Comparison of ENCODE assay signal across 33 cellular contexts in genomic region chr11:82683029-82683428, GRCh38. TPM values are rescaled to one million over a fixed set of nuclear protein-coding genes. Genes with fewer than 3 reads are reported as not detected.
DNase-seq lines count a peak whose midpoint lies in the region; ATAC-seq, FAIRE-seq and TF ChIP-seq lines count a peak whose summit lies in the region.
"Had no signal": no experiment of that assay in that cellular context is flagged by ENCODE, and none has a peak within 500 bp of the region (broad histone marks: within the 10 kb centered on the region; RNA-seq: fewer than 3 reads in every experiment).

No MANE protein-coding gene starts in this region.

- H3K27me3 Mint-ChIP-seq in CD4-positive, alpha-beta memory T cell = peaks cover 10 to 11% of the 10 kb centered on the region in 2 donors

- H4K8ac ChIP-seq in H1 (ENCODE audit: extremely low read depth, insufficient read depth, low read length) = no peak overlapping the region

- TF ChIP-seq EP300 in H1 (IDR thresholded peaks at IDR 0.05; ENCODE audit: borderline replicate concordance in 1 of 2, low read depth in 2 of 2, low read length in 2 of 2) = no peak

- no peak for TF ChIP-seq CTCF in GM12865 (IDR thresholded peaks at IDR 0.05; ENCODE audit: insufficient read depth, low read depth, low read length, missing control alignments)
- TF ChIP-seq CTCF in H1 (IDR thresholded peaks at IDR 0.05; ENCODE audit: control extremely low read depth in 1 of 3, insufficient read depth in 1 of 3, low read depth in 1 of 3, low read length in 3 of 3) = no peak

- 0 out of 2 replicates have a peak, but pooled peaks cover 16% of the 10 kb centered on the region for H3K9me3 ChIP-seq in NT2/D1 (ENCODE audit: insufficient read depth, low read length)
- H3K9me3 ChIP-seq in H1 (ENCODE audit: insufficient read depth in 2 of 2, low read depth in 1 of 2, low read length in 1 of 2) = no peaks in the 10 kb centered on the region
- H3K9me3 ChIP-seq in CD4-positive, alpha-beta memory T cell (ENCODE audit: control insufficient read depth in 1 of 2, low read length in 2 of 2) = no peaks in the 10 kb centered on the region
- H3K9me3 ChIP-seq: lower lobe of right lung, testis had no signal

- no peak overlapping the region for H2BK120ac ChIP-seq in H1 (replicated peaks; ENCODE audit: low read depth, low read length)

- H3K4me3 ChIP-seq in GM12865 (ENCODE audit: low read depth, low read length) = no peak overlapping the region
- no peak overlapping the region for H3K4me3 ChIP-seq in NT2/D1 (ENCODE audit: insufficient read length, low read depth)
- no peak overlapping the region for H3K4me3 ChIP-seq in H1 (ENCODE audit: extremely low read depth in 1 of 4, insufficient read depth in 2 of 4, low read depth in 3 of 4, low read length in 4 of 4)
- no peak overlapping the region for H3K4me3 ChIP-seq in CD4-positive, alpha-beta memory T cell (ENCODE audit: low read length in 2 of 2)
- H3K4me3 ChIP-seq: lower lobe of right lung, ovary, skin epidermis, testis had no signal

- H3K27ac Mint-ChIP-seq in CD4-positive, alpha-beta memory T cell = no peak overlapping the region
- H3K27ac Mint-ChIP-seq: activated CD4-positive, alpha-beta T cell treated with anti-CD3 and anti-CD28 coated beads for 36 hours; activated T-helper 17 cell treated with anti-CD3 and anti-CD28 coated beads, Interleukin-2, amount 50 U/mL, for 72 hours; CD8-positive, alpha-beta memory T cell; dendritic cell treated with granulocyte-macrophage colony-stimulating factor and Interleukin-4, amounts not matched to agents 40 ng/mL and 50 ng/mL, for 4 days; nephron progenitor cell; T-helper 2 cell treated with Interferon-gamma antibody and Interleukin-4, amounts not matched to agents 5 μg/mL and 100 μg/mL, for 36 hours had no signal

- no peak overlapping the region for H2BK5ac ChIP-seq in H1 (ENCODE audit: low read depth, low read length)

- no peak overlapping the region for H3K4ac ChIP-seq in H1 (replicated peaks; ENCODE audit: insufficient read length, low read depth, low read length)

- no peaks in the 10 kb centered on the region for H3K79me2 ChIP-seq in H1 (ENCODE audit: control insufficient read depth in 1 of 2, insufficient read depth in 2 of 2, low read length in 2 of 2)

- peaks cover 0 to 15% (median 9%) of the 10 kb centered on the region in 8 donors for H3K9me3 Mint-ChIP-seq in CD4-positive, alpha-beta memory T cell
- H3K9me3 Mint-ChIP-seq: activated T-helper 17 cell treated with anti-CD3 and anti-CD28 coated beads, Interleukin-2, amount 50 U/mL, for 72 hours; dendritic cell treated with granulocyte-macrophage colony-stimulating factor and Interleukin-4, amounts not matched to agents 40 ng/mL and 50 ng/mL, for 4 days had no signal

- no peak overlapping the region for H2BK12ac ChIP-seq in H1 (ENCODE audit: low read depth, low read length)

- CTCF ChIA-PET in H1 (lab: Charles Lee; ENCODE audit: partially characterized antibody) = interaction anchor here (0.7 to 6.0 kb wide), 6 partner anchors 10 to 61 kb away, joined by 3 to 100 read pairs (median 3); no protein-coding TSS in a partner anchor
- CTCF ChIA-PET in CD4-positive, alpha-beta memory T cell (lab: Charles Lee; ENCODE audit: partially characterized antibody) = interaction anchor here (1.4 to 1.6 kb wide), 3 partner anchors 11 to 18 kb away, joined by 3 to 5 read pairs (median 4); no protein-coding TSS in a partner anchor

- H4K5ac ChIP-seq in H1 (ENCODE audit: insufficient read length, low read depth, low read length) = no peak overlapping the region

- H2BK15ac ChIP-seq in H1 (ENCODE audit: low read length) = no peak overlapping the region

- H3K79me1 ChIP-seq in H1 (ENCODE audit: low read depth, low read length) = no peaks in the 10 kb centered on the region

- POLR2A ChIA-PET in H1 (lab: Charles Lee; ENCODE audit: partially characterized antibody) = no interaction called here
- POLR2A ChIA-PET in CD4-positive, alpha-beta memory T cell (lab: Charles Lee; ENCODE audit: partially characterized antibody) = no interaction called here

- no peak overlapping the region for H3K4me2 ChIP-seq in H1 (ENCODE audit: insufficient read depth in 1 of 2, low read depth in 2 of 2, low read length in 2 of 2)

- DNase-seq in A172 (ENCODE audit: low spot score) (peak; percentile 16), GM12865 (ENCODE audit: low read depth) (peak; percentile 9), NT2/D1 (ENCODE audit: low read depth, low spot score) (peak; percentile 6), H1 (ENCODE audit: low read depth in 1 of 2, low spot score in 2 of 2) (no peak), mucosa of gallbladder (ENCODE audit: low spot score) (no peak)
- no peak for DNase-seq in CD4-positive, alpha-beta memory T cell
- DNase-seq in activated CD4-positive, alpha-beta T cell treated with anti-CD3 and anti-CD28 coated beads, Interleukin-2, amount 50 U/mL, for 4 hours = no peak
- DNase-seq: activated CD4-positive, alpha-beta T cell treated with anti-CD3 and anti-CD28 coated beads for 36 hours; activated naive CD4-positive, alpha-beta T cell treated with anti-CD3 and anti-CD28 coated beads, Interleukin-2, amount 50 U/mL, for 16 hours; amniotic stem cell; CD8-positive, alpha-beta memory T cell; DMS 273 treated with DMSO at 0.1 percent for 48 hours; IMR-90; lower lobe of right lung; NCI-H1092 treated with DMSO at 0.1 percent for 48 hours; NCI-H1930; NCI-H524; nephron progenitor cell; NK-92 treated with Interleukin-12 subunit alpha and Interleukin-12 subunit beta, amount 100 ng/mL, for 24 hours; ovary; SHP77 treated with DMSO at 0.1 percent for 48 hours; stimulated activated naive CD8-positive, alpha-beta T cell treated with anti-CD3 and anti-CD28 coated beads, Interleukin-15, Interleukin-2, amounts not matched to agents 100 U/mL and 50 U/mL, for 24 hours; testis had no signal

- H3K23me2 ChIP-seq in H1 (ENCODE audit: low read depth, low read length) = no peaks in the 10 kb centered on the region

- H3K9ac ChIP-seq in NT2/D1 (ENCODE audit: insufficient read length, low read depth) = no peak overlapping the region
- H3K9ac ChIP-seq in H1 (replicated peaks in 1 of 4; ENCODE audit: extremely low read depth in 1 of 4, low read depth in 3 of 4, low read length in 3 of 4) = no peak overlapping the region

- 91% methylated on average over 5 of the region's 5 CpGs; no CpG with 5 or more reads in 1 of the 2 experiments for WGBS in H1 (ENCODE audit: extremely low coverage in 1 of 2, insufficient coverage in 1 of 2, insufficient read length in 1 of 2, insufficient replicate concordance in 2 of 2, low coverage in 1 of 2, low lambda C conversion rate in 2 of 2, missing lambda C conversion rate in 1 of 2), 2 experiments

- H3K36me3 ChIP-seq in NT2/D1 (ENCODE audit: insufficient read depth, insufficient read length, low read length) (no peaks in the 10 kb centered on the region), H1 (ENCODE audit: control insufficient read depth in 2 of 4, insufficient read depth in 4 of 4, low read length in 3 of 4) (no peaks in the 10 kb centered on the region)
- no peaks in the 10 kb centered on the region for H3K36me3 ChIP-seq in CD4-positive, alpha-beta memory T cell (ENCODE audit: insufficient read depth, low read length)
- H3K36me3 ChIP-seq: lower lobe of right lung, ovary had no signal

- H4K20me1 ChIP-seq in H1 (replicated peaks in 1 of 2; ENCODE audit: control insufficient read depth in 1 of 2, insufficient read depth in 2 of 2, low read length in 2 of 2) = no peaks in the 10 kb centered on the region

- no peak overlapping the region for H3K56ac ChIP-seq in H1 (replicated peaks; ENCODE audit: insufficient read length, low read depth, low read length)

- no peak overlapping the region for H3K23ac ChIP-seq in H1 (ENCODE audit: insufficient read length)

- no peak for TF ChIP-seq RAD21 in H1 (IDR thresholded peaks at IDR 0.05 in 1 of 2, conservative IDR thresholded peaks at IDR 0.05 in 1 of 2; ENCODE audit: low read depth in 2 of 2, low read length in 2 of 2)

- no peak overlapping the region for H2AK5ac ChIP-seq in H1 (ENCODE audit: low read depth, low read length)

- H2AFZ ChIP-seq in H1 (ENCODE audit: low read length) = no peak overlapping the region

- H3K18ac ChIP-seq in H1 (ENCODE audit: extremely low read depth, low read length) = no peak overlapping the region

- no peaks in the 10 kb centered on the region for H3K27me3 ChIP-seq in NT2/D1 (ENCODE audit: insufficient read depth, insufficient read length)
- no peaks in the 10 kb centered on the region for H3K27me3 ChIP-seq in H1 (replicated peaks in 1 of 4; ENCODE audit: control insufficient read depth in 3 of 4, extremely low read depth in 1 of 4, insufficient read depth in 3 of 4, low read length in 3 of 4)
- H3K27me3 ChIP-seq in CD4-positive, alpha-beta memory T cell (ENCODE audit: insufficient read depth, low read length) = no peaks in the 10 kb centered on the region
- H3K27me3 ChIP-seq: ovary, testis had no signal

- H3K4me1 Mint-ChIP-seq in CD4-positive, alpha-beta memory T cell = peaks cover 0 to 2% (median under 1%) of the 10 kb centered on the region in 4 donors
- H3K4me1 Mint-ChIP-seq: brain had no signal

- no peak overlapping the region for H3K27ac ChIP-seq in H1 (ENCODE audit: low read depth, low read length)
- H3K27ac ChIP-seq in CD4-positive, alpha-beta memory T cell (ENCODE audit: low read depth, low read length) = no peak overlapping the region
- H3K27ac ChIP-seq: lower lobe of right lung, ovary, skin epidermis, testis had no signal

- no peak overlapping the region for H3K14ac ChIP-seq in H1 (ENCODE audit: insufficient read length)

- no peak overlapping the region for H4K91ac ChIP-seq in H1 (replicated peaks; ENCODE audit: insufficient read length, low read length)

- no peak overlapping the region for H3K4me3 Mint-ChIP-seq in CD4-positive, alpha-beta memory T cell
- H3K4me3 Mint-ChIP-seq: activated CD4-positive, alpha-beta T cell treated with anti-CD3 and anti-CD28 coated beads for 36 hours; activated T-helper 17 cell treated with anti-CD3 and anti-CD28 coated beads, Interleukin-2, amount 50 U/mL, for 72 hours; CD8-positive, alpha-beta memory T cell; dendritic cell treated with granulocyte-macrophage colony-stimulating factor and Interleukin-4, amounts not matched to agents 40 ng/mL and 50 ng/mL, for 4 days; nephron progenitor cell; T-helper 2 cell treated with Interferon-gamma antibody and Interleukin-4, amounts not matched to agents 5 μg/mL and 100 μg/mL, for 36 hours had no signal

- ATAC-seq in HG03342 (IDR thresholded peaks at IDR 0.05; ENCODE audit: unreplicated experiment) = no peak

- FAIRE-seq in H1 (lab: Jason Lieb, UNC) = no peak
- FAIRE-seq: endometrium, frontal cortex, G401.6 had no signal

- H3K4me1 ChIP-seq in NT2/D1 (ENCODE audit: insufficient read depth, insufficient read length) = no peaks in the 10 kb centered on the region
- H3K4me1 ChIP-seq in H1 (replicated peaks in 1 of 4; ENCODE audit: control insufficient read depth in 3 of 4, insufficient read depth in 4 of 4, low read length in 3 of 4) = no peaks in the 10 kb centered on the region
- no peaks in the 10 kb centered on the region for H3K4me1 ChIP-seq in CD4-positive, alpha-beta memory T cell (ENCODE audit: insufficient read depth, low read length)
- H3K4me1 ChIP-seq: lower lobe of right lung, testis had no signal

- intact Hi-C loops in CD4-positive, alpha-beta memory T cell (cut with micrococcal nuclease) = no loop called here

- H2BK20ac ChIP-seq in H1 (ENCODE audit: low read length) = no peak overlapping the region

- H3K36me3 Mint-ChIP-seq in CD4-positive, alpha-beta memory T cell = no peaks in the 10 kb centered on the region
- H3K36me3 Mint-ChIP-seq: brain; CD8-positive, alpha-beta memory T cell had no signal

- no peak for TF ChIP-seq POLR2A in H1 (IDR thresholded peaks at IDR 0.05; ENCODE audit: control extremely low read depth in 1 of 2, low read depth in 2 of 2, low read length in 2 of 2)

RNA-seq across cellular contexts. Expression of gene FAM181B, which starts 50.6 kb away (rescaled TPM):
- not detected in 2 replicates for total RNA-seq in A172 (2014; rRNA removed; shearing (Covaris generic))
- 0.37 and 0.42 TPM in 2 replicates for total RNA-seq in H1 (2021; fragmentation: NEBNext Ultra II Directional; extraction: Animal tissue kit (Norgen Biotek cat#: 25700))
- 0.21 and 0.25 TPM in 2 replicates for polyA plus RNA-seq in H1 (2011; rRNA removed)
- 0.36 TPM for polyA plus RNA-seq in H1 (2011; cell fraction: cytosol; rRNA removed)
- 0.29 TPM for polyA plus RNA-seq in H1 (2011; cell fraction: nucleus; rRNA removed)
- 0.20 to 0.34 TPM (median 0.22 TPM) in 4 replicates for polyA plus RNA-seq in H1 (2012, experiment 1 of 2)
- 0.33 TPM for polyA plus RNA-seq in H1 (2012, experiment 2 of 2)
- polyA plus RNA-seq in H1 (2013, experiment 1 of 2) = 0.24 TPM
- polyA plus RNA-seq in H1 (2013, experiment 2 of 2) = 0.18 TPM
- polyA minus RNA-seq in H1 (2011; rRNA and poly(A)+ RNA removed) = 0.15 and 0.28 TPM in 2 replicates
- 0.29 TPM for polyA minus RNA-seq in H1 (2011; cell fraction: cytosol; rRNA and poly(A)+ RNA removed)
- polyA minus RNA-seq in H1 (2011; cell fraction: nucleus; rRNA and poly(A)+ RNA removed) = 1.3 TPM
- 0.81 TPM for total RNA-seq in mucosa of gallbladder
- under 1 TPM in 1 of 2 experiments, not detected in 1; 0.11 TPM for total RNA-seq in CD4-positive, alpha-beta memory T cell
- not detected for polyA plus RNA-seq in CD4-positive, alpha-beta memory T cell
- total RNA-seq: A673; activated CD4-positive, alpha-beta T cell treated with anti-CD3 and anti-CD28 coated beads for 36 hours; activated T-helper 17 cell treated with anti-CD3 and anti-CD28 coated beads, Interleukin-2, amount 50 U/mL, for 72 hours; CD8-positive, alpha-beta memory T cell; IMR-90 had no signal
- polyA plus RNA-seq: CD8-positive, alpha-beta memory T cell; IMR-90 had no signal

Comparison
In these comparisons a context has a peak if more than half of its experiments do, and no peak if none do; other contexts are left out.
1. DNase-seq: peak in A172 (single experiment), GM12865 (single experiment) and NT2/D1 (single experiment); none in H1 (0 of 2), mucosa of gallbladder (single experiment), CD4-positive, alpha-beta memory T cell (0 of 5) and activated CD4-positive, alpha-beta T cell treated with anti-CD3 and anti-CD28 coated beads, Interleukin-2, amount 50 U/mL, for 4 hours (0 of 2).